17 cellular contexts compared by ENCODE assay signal in the genomic region with DNA sequence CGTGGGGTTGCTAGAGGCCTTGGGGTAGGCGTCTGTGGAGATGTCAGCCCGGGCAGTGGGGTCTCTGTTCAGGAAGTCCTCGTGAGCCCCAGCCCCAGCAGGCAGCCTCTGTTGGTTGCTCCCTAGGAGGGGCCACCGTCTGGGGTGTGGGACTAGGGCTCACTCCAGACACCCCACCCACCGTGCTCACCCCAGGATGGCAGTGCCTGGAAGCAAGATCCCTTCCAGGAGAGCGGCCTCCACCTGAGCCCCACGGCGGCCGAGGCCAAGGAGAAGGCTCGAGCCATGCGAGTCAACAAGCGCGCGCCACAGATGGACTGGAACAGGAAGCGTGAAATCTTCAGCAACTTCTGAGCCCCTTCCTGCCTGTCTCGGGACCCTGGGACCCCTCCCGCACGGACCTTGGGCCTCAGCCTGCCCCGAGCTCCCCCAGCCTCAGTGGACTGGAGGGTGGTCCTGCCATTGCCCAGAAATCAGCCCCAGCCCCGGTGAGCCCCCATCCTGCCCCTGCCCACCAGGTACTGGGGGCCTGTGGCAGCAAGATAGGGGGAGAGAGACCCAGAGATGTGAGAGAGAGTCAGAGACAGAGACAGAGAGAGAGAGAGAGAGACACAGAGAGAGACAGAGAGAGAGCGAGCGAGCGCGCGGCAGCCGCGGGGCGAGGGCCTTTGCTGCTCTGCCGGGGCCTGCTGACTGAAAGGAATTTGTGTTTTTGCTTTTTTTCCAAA. TPM values are rescaled to one million over a fixed set of nuclear protein-coding genes. Genes with fewer than 3 reads are reported as not detected.
DNase-seq lines count a peak whose midpoint lies in the region; ATAC-seq and TF ChIP-seq lines count a peak whose summit lies in the region.
"Had no signal": no experiment of that assay in that cellular context is flagged by ENCODE, and none has a peak within 500 bp of the region (broad histone marks: within the 10 kb centered on the region; RNA-seq: fewer than 3 reads in every experiment).

No MANE protein-coding gene starts in this region.

- H3K4me1 Mint-ChIP-seq in osteocyte (ENCODE audit: unreplicated experiment) = peaks cover 77% of the 10 kb centered on the region
- peaks cover 10% of the 10 kb centered on the region for H3K4me1 Mint-ChIP-seq in type B pancreatic cell (ENCODE audit: unreplicated experiment)
- H3K4me1 Mint-ChIP-seq: CD8-positive, alpha-beta memory T cell had no signal

- in situ Hi-C loops in Panc1 (cut with HindIII; ENCODE audit: low pct_unique_long_range_greater_than_20kb, low sequenced_read_pairs) (no loop called here), ACHN (cut with HindIII; ENCODE audit: low pct_ligation_motif_present, low pct_unique_long_range_greater_than_20kb, low sequenced_read_pairs) (loop anchor here (10.0 kb wide), 1 partner anchor 127 kb away; no protein-coding TSS in a partner anchor)

- H3K4me3 ChIP-seq in Panc1 (ENCODE audit: low read depth in 2 of 2, low read length in 2 of 2) = no peak overlapping the region
- peak overlapping the region in 1 of 4 donors; percentile 12 for H3K4me3 ChIP-seq in esophagus muscularis mucosa

- H3K36me3 ChIP-seq in Panc1 (ENCODE audit: control insufficient read depth, insufficient read depth, low read length) (no peaks in the 10 kb centered on the region), esophagus muscularis mucosa (peaks cover 0 to 59% (median 17%) of the 10 kb centered on the region in 4 donors)

- no peak for TF ChIP-seq POLR2A in esophagus muscularis mucosa (IDR thresholded peaks at IDR 0.05; ENCODE audit: low read depth)

- H3K4me3 Mint-ChIP-seq in osteocyte (ENCODE audit: unreplicated experiment) (peak overlapping the region; percentile 34), type B pancreatic cell (peak overlapping the region; percentile 62)
- H3K4me3 Mint-ChIP-seq: CD8-positive, alpha-beta memory T cell; stimulated activated naive B cell treated with anti-CD40 and anti-IgM and Interleukin-4, amounts not matched to agents 10 μg/mL and 1 μg/mL and 100 μg/mL, for 72 hours had no signal

- peaks cover 2% of the 10 kb centered on the region for H3K36me3 Mint-ChIP-seq in osteocyte (ENCODE audit: unreplicated experiment)
- H3K36me3 Mint-ChIP-seq in type B pancreatic cell = no peaks in the 10 kb centered on the region
- H3K36me3 Mint-ChIP-seq: CD8-positive, alpha-beta memory T cell had no signal

- no peaks in the 10 kb centered on the region for H3K9me3 Mint-ChIP-seq in osteocyte (ENCODE audit: unreplicated experiment)
- H3K9me3 Mint-ChIP-seq in type B pancreatic cell = no peaks in the 10 kb centered on the region
- H3K9me3 Mint-ChIP-seq: CD8-positive, alpha-beta memory T cell; stimulated activated naive B cell treated with anti-CD40 and anti-IgM and Interleukin-4, amounts not matched to agents 10 μg/mL and 1 μg/mL and 100 μg/mL, for 72 hours had no signal

- WGBS in esophagus muscularis mucosa = 72% methylated on average over 29 of the region's 30 CpGs

- no peak for DNase-seq in Panc1 (ENCODE audit: low read depth, low spot score)
- no peak for DNase-seq in esophagus muscularis mucosa (ENCODE audit: extremely low spot score)
- no peak for DNase-seq in osteocyte (ENCODE audit: extremely low spot score, unreplicated experiment)
- DNase-seq in type B pancreatic cell (ENCODE audit: extremely low spot score, unreplicated experiment) = no peak
- DNase-seq in NCI-H2196 treated with DMSO at 0.1 percent for 48 hours (lab: John Stamatoyannopoulos, UW; ENCODE audit: unreplicated experiment) = no peak
- no peak for DNase-seq in SKM-1 (lab: John Stamatoyannopoulos, UW; ENCODE audit: unreplicated experiment)
- DNase-seq in ACHN = no peak
- DNase-seq: activated naive CD4-positive, alpha-beta T cell; caudate nucleus; CD8-positive, alpha-beta memory T cell; GDM1; hypothalamus; mesendoderm; NCI-H2107; NK-92 treated with Interleukin-12 subunit alpha and Interleukin-12 subunit beta, amount 100 ng/mL, for 24 hours; stimulated activated naive B cell treated with anti-CD40 and anti-IgM and Interleukin-4, amounts not matched to agents 10 μg/mL and 1 μg/mL and 100 μg/mL, for 72 hours had no signal

- TSS peak; percentile 99 for BruUV-seq in Panc1 (replicated peaks; lab: Mats Ljungman, UMichigan)

- ATAC-seq in Panc1 (no peak), GM21390 (IDR thresholded peaks at IDR 0.05; ENCODE audit: unreplicated experiment) (no peak)
- ATAC-seq: stimulated activated naive B cell treated with anti-CD40 and anti-IgM and Interleukin-4, amounts not matched to agents 10 μg/mL and 1 μg/mL and 100 μg/mL, for 72 hours had no signal

- POLR2A ChIA-PET in Panc1 (lab: Charles Lee) = no interaction called here

- H3K27me3 Mint-ChIP-seq in osteocyte (ENCODE audit: unreplicated experiment) (no peaks in the 10 kb centered on the region), type B pancreatic cell (no peaks in the 10 kb centered on the region)
- H3K27me3 Mint-ChIP-seq: CD8-positive, alpha-beta memory T cell had no signal

- H3K4me1 ChIP-seq in Panc1 (ENCODE audit: control insufficient read depth, insufficient read depth, low read length) (peaks cover 72% of the 10 kb centered on the region), esophagus muscularis mucosa (peaks cover 82 to 92% (median 90%) of the 10 kb centered on the region in 4 donors)

- no peaks in the 10 kb centered on the region for H3K27me3 ChIP-seq in Panc1 (ENCODE audit: control insufficient read depth, insufficient read depth, low read length)
- no peaks in the 10 kb centered on the region for H3K27me3 ChIP-seq in esophagus muscularis mucosa

- CTCF ChIA-PET in Panc1 (lab: Charles Lee) = interaction anchor here (0.6 kb wide), 1 partner anchor 18 kb away, joined by 3 read pairs; a partner anchor contains a TSS

- intact Hi-C loops in Panc1 (cut with micrococcal nuclease; ENCODE audit: unreplicated experiment) = no loop called here
- intact Hi-C loops in esophagus muscularis mucosa (cut with DNase I) = no loop called here

- H3K27ac Mint-ChIP-seq in osteocyte (ENCODE audit: unreplicated experiment) = peak overlapping the region; percentile 92
- H3K27ac Mint-ChIP-seq in type B pancreatic cell = peak overlapping the region; percentile 77
- H3K27ac Mint-ChIP-seq: CD8-positive, alpha-beta memory T cell; stimulated activated naive B cell treated with anti-CD40 and anti-IgM and Interleukin-4, amounts not matched to agents 10 μg/mL and 1 μg/mL and 100 μg/mL, for 72 hours had no signal

- no peak for TF ChIP-seq EP300 in esophagus muscularis mucosa (IDR thresholded peaks at IDR 0.05)

- TF ChIP-seq CTCF in Panc1 (IDR thresholded peaks at IDR 0.05) (no peak), esophagus muscularis mucosa (IDR thresholded peaks at IDR 0.05) (no peak), osteocyte (IDR thresholded peaks at IDR 0.05) (no peak), type B pancreatic cell (conservative IDR thresholded peaks at IDR 0.05) (no peak)

- H3K9me3 ChIP-seq in Panc1 (ENCODE audit: control insufficient read depth, insufficient read depth, low read depth, low read length) = no peaks in the 10 kb centered on the region
- no peaks in the 10 kb centered on the region for H3K9me3 ChIP-seq in esophagus muscularis mucosa

- H3K27ac ChIP-seq in Panc1 (ENCODE audit: low read length) (peak overlapping the region; percentile 57), esophagus muscularis mucosa (replicated peaks in 1 of 4) (peak overlapping the region; percentile 83 to 92 (median 86))

RNA-seq across cellular contexts. Expression of a gene that starts 9.8 kb away (rescaled TPM):
- total RNA-seq in Panc1 (2021; ENCODE audit: unreplicated experiment) (39.8 TPM), esophagus muscularis mucosa (10 to 100 TPM; 11.8 to 25.2 (median 18.9) TPM), osteocyte (22.2 and 24.3 TPM in 2 replicates), type B pancreatic cell (ENCODE audit: low replicate concordance) (18.1 and 37.6 TPM in 2 replicates)
- 71.0 TPM for polyA plus RNA-seq in Panc1 (2012; ENCODE audit: insufficient read length)

RNA-seq across cellular contexts. Expression of a gene that starts 10.0 kb away (rescaled TPM):
- total RNA-seq in Panc1 (2021; ENCODE audit: unreplicated experiment) (115 TPM), esophagus muscularis mucosa (10 to 100 TPM; 41.3 to 71.7 (median 52.0) TPM), osteocyte (183 and 194 TPM in 2 replicates), type B pancreatic cell (ENCODE audit: low replicate concordance) (131 and 208 TPM in 2 replicates)
- 138 TPM for polyA plus RNA-seq in Panc1 (2012; ENCODE audit: insufficient read length)

RNA-seq across cellular contexts. Expression of a gene that starts 11.1 kb away (rescaled TPM):
- total RNA-seq in Panc1 (2021; ENCODE audit: unreplicated experiment) = 174 TPM
- 287 TPM for polyA plus RNA-seq in Panc1 (2012; ENCODE audit: insufficient read length)
- 100 to 1,000 TPM in 2 of 4 donors, 10 to 100 TPM in 2; 45.3 to 130 (median 88.3) TPM for total RNA-seq in esophagus muscularis mucosa
- total RNA-seq in osteocyte = 143 and 146 TPM in 2 replicates
- 23.3 and 23.4 TPM in 2 replicates for total RNA-seq in type B pancreatic cell (ENCODE audit: low replicate concordance)

RNA-seq across cellular contexts. Expression of a gene that starts 18.2 kb away (rescaled TPM):
- total RNA-seq in Panc1 (2021; ENCODE audit: unreplicated experiment) (15.3 TPM), esophagus muscularis mucosa (not detected), osteocyte (4.1 and 4.4 TPM in 2 replicates), type B pancreatic cell (ENCODE audit: low replicate concordance) (3.9 and 4.7 TPM in 2 replicates)
- 42.9 TPM for polyA plus RNA-seq in Panc1 (2012; ENCODE audit: insufficient read length)
- polyA plus RNA-seq: CD8-positive, alpha-beta memory T cell had no signal

RNA-seq across cellular contexts. Expression of a gene that starts 28.2 kb away (rescaled TPM):
- total RNA-seq in Panc1 (2021; ENCODE audit: unreplicated experiment) (85.7 TPM), esophagus muscularis mucosa (10 to 100 TPM; 23.3 to 46.5 (median 34.9) TPM), osteocyte (45.4 and 46.9 TPM in 2 replicates), type B pancreatic cell (ENCODE audit: low replicate concordance) (43.9 and 46.1 TPM in 2 replicates)
- 64.6 TPM for polyA plus RNA-seq in Panc1 (2012; ENCODE audit: insufficient read length)
